Comparison of ENCODE assay signal across 12 cellular contexts in genomic region chr6:144753023-144753705, GRCh38.
A peak's percentile ranks its signal among the peaks of the same experiment; 100 is the strongest.
DNase-seq lines count a peak whose midpoint lies in the region; ATAC-seq and TF ChIP-seq lines count a peak whose summit lies in the region.
"Had no signal": no experiment of that assay in that cellular context is flagged by ENCODE, and none has a peak within 500 bp of the region (broad histone marks: within the 10 kb centered on the region; RNA-seq: fewer than 3 reads in every experiment).

No MANE protein-coding gene starts in this region.

- H3K36me3 Mint-ChIP-seq in activated T-helper 2 cell treated with anti-CD3 and anti-CD28 coated beads, Interferon-gamma antibody, Interleukin-2, Interleukin-4, amounts not matched to agents 10 μg/mL and 5 μg/mL and 100 μg/mL, durations not matched to agents 14 hours and 24 hours and 36 hours (ENCODE audit: low read depth) = peaks cover 52% of the 10 kb centered on the region
- peaks cover 77% of the 10 kb centered on the region for H3K36me3 Mint-ChIP-seq in stimulated activated effector memory CD8-positive, alpha-beta T cell treated with anti-CD3 and anti-CD28 coated beads, Interleukin-12 subunit alpha, Interleukin-12 subunit beta, amount 100 ng/mL, for 72 hours
- H3K36me3 Mint-ChIP-seq: activated naive CD4-positive, alpha-beta T cell treated with anti-CD3 and anti-CD28 coated beads, Interleukin-2, amount 50 U/mL, for 72 hours had no signal

- no peak for TF ChIP-seq CTCF in gastroesophageal sphincter (IDR thresholded peaks at IDR 0.05)

- peaks cover 8% of the 10 kb centered on the region for H3K4me1 Mint-ChIP-seq in activated T-helper 2 cell treated with anti-CD3 and anti-CD28 coated beads, Interferon-gamma antibody, Interleukin-2, Interleukin-4, amounts not matched to agents 10 μg/mL and 5 μg/mL and 100 μg/mL, durations not matched to agents 14 hours and 24 hours and 36 hours (ENCODE audit: low read depth)
- no peaks in the 10 kb centered on the region for H3K4me1 Mint-ChIP-seq in stimulated activated effector memory CD8-positive, alpha-beta T cell treated with anti-CD3 and anti-CD28 coated beads, Interleukin-12 subunit alpha, Interleukin-12 subunit beta, amount 100 ng/mL, for 72 hours

- ATAC-seq in GM18520 (IDR thresholded peaks at IDR 0.05; ENCODE audit: unreplicated experiment) (peak; percentile 73), GM21423 (IDR thresholded peaks at IDR 0.05; ENCODE audit: unreplicated experiment) (peak; percentile 95), HG03064 (IDR thresholded peaks at IDR 0.05; ENCODE audit: low read depth, unreplicated experiment) (peak; percentile 96), gastroesophageal sphincter (no peak)
- ATAC-seq in stimulated activated effector memory CD8-positive, alpha-beta T cell treated with anti-CD3 and anti-CD28 coated beads, Interleukin-12 subunit alpha, Interleukin-12 subunit beta, amount 100 ng/mL, for 72 hours = no peak
- ATAC-seq: activated naive CD4-positive, alpha-beta T cell treated with anti-CD3 and anti-CD28 coated beads, Interleukin-2, amount 50 U/mL, for 72 hours; Panc1 had no signal

- no peaks in the 10 kb centered on the region for H3K27me3 ChIP-seq in gastroesophageal sphincter

- intact Hi-C loops in activated T-helper 2 cell treated with anti-CD3 and anti-CD28 coated beads, Interferon-gamma antibody, Interleukin-2, Interleukin-4, amounts not matched to agents 10 μg/mL and 5 μg/mL and 100 μg/mL, durations not matched to agents 14 hours and 24 hours and 36 hours (cut with micrococcal nuclease) = no loop called here

- no peaks in the 10 kb centered on the region for H3K9me3 ChIP-seq in gastroesophageal sphincter

- peaks cover 0 to 10% (median 0%) of the 10 kb centered on the region in 3 donors for H3K4me1 ChIP-seq in gastroesophageal sphincter

- TF ChIP-seq POLR2A in gastroesophageal sphincter (IDR thresholded peaks at IDR 0.05) = no peak

- TF ChIP-seq EP300 in gastroesophageal sphincter (IDR thresholded peaks at IDR 0.05) = no peak

- WGBS in gastroesophageal sphincter (ENCODE audit: low coverage in 1 of 2), 2 donors = 80 to 95% methylated on average over 1 to 2 of the region's 2 CpGs

- H3K9me3 Mint-ChIP-seq in activated T-helper 2 cell treated with anti-CD3 and anti-CD28 coated beads, Interferon-gamma antibody, Interleukin-2, Interleukin-4, amounts not matched to agents 10 μg/mL and 5 μg/mL and 100 μg/mL, durations not matched to agents 14 hours and 24 hours and 36 hours = no peaks in the 10 kb centered on the region
- no peaks in the 10 kb centered on the region for H3K9me3 Mint-ChIP-seq in stimulated activated effector memory CD8-positive, alpha-beta T cell treated with anti-CD3 and anti-CD28 coated beads, Interleukin-12 subunit alpha, Interleukin-12 subunit beta, amount 100 ng/mL, for 72 hours
- H3K9me3 Mint-ChIP-seq: activated naive CD4-positive, alpha-beta T cell treated with anti-CD3 and anti-CD28 coated beads, Interleukin-2, amount 50 U/mL, for 72 hours; nephron had no signal

- peak overlapping the region; percentile 21 for H3K27ac Mint-ChIP-seq in activated T-helper 2 cell treated with anti-CD3 and anti-CD28 coated beads, Interferon-gamma antibody, Interleukin-2, Interleukin-4, amounts not matched to agents 10 μg/mL and 5 μg/mL and 100 μg/mL, durations not matched to agents 14 hours and 24 hours and 36 hours
- H3K27ac Mint-ChIP-seq in stimulated activated effector memory CD8-positive, alpha-beta T cell treated with anti-CD3 and anti-CD28 coated beads, Interleukin-12 subunit alpha, Interleukin-12 subunit beta, amount 100 ng/mL, for 72 hours = no peak overlapping the region
- H3K27ac Mint-ChIP-seq: activated naive CD4-positive, alpha-beta T cell treated with anti-CD3 and anti-CD28 coated beads, Interleukin-2, amount 50 U/mL, for 72 hours; nephron had no signal

- DNase-seq in activated T-helper 2 cell treated with anti-CD3 and anti-CD28 coated beads, Interferon-gamma antibody, Interleukin-2, Interleukin-4, amounts not matched to agents 10 μg/mL and 5 μg/mL and 100 μg/mL, durations not matched to agents 14 hours and 24 hours and 36 hours (ENCODE audit: low spot score) = no peak
- no peak for DNase-seq in activated CD8-positive, alpha-beta memory T cell treated with anti-CD3 and anti-CD28 coated beads, Interleukin-2, amount 50 U/mL, for 48 hours
- DNase-seq in stimulated activated effector memory CD8-positive, alpha-beta T cell treated with anti-CD3 and anti-CD28 coated beads, Interleukin-12 subunit alpha, Interleukin-12 subunit beta, amount 100 ng/mL, for 72 hours (ENCODE audit: low spot score in 2 of 2) = no peak
- DNase-seq in mucosa of gallbladder (ENCODE audit: low spot score) = no peak
- DNase-seq: NCI-H1694 had no signal

- no peak overlapping the region for H3K4me3 Mint-ChIP-seq in activated T-helper 2 cell treated with anti-CD3 and anti-CD28 coated beads, Interferon-gamma antibody, Interleukin-2, Interleukin-4, amounts not matched to agents 10 μg/mL and 5 μg/mL and 100 μg/mL, durations not matched to agents 14 hours and 24 hours and 36 hours (ENCODE audit: low read depth)
- H3K4me3 Mint-ChIP-seq in stimulated activated effector memory CD8-positive, alpha-beta T cell treated with anti-CD3 and anti-CD28 coated beads, Interleukin-12 subunit alpha, Interleukin-12 subunit beta, amount 100 ng/mL, for 72 hours = no peak overlapping the region
- H3K4me3 Mint-ChIP-seq: nephron had no signal

- peaks cover 0 to 37% of the 10 kb centered on the region in 2 donors for H3K36me3 ChIP-seq in gastroesophageal sphincter

- H3K4me3 ChIP-seq in gastroesophageal sphincter = no peak overlapping the region

- no peaks in the 10 kb centered on the region for H3K27me3 Mint-ChIP-seq in activated T-helper 2 cell treated with anti-CD3 and anti-CD28 coated beads, Interferon-gamma antibody, Interleukin-2, Interleukin-4, amounts not matched to agents 10 μg/mL and 5 μg/mL and 100 μg/mL, durations not matched to agents 14 hours and 24 hours and 36 hours (ENCODE audit: low read depth)

- no peak overlapping the region for H3K27ac ChIP-seq in gastroesophageal sphincter

Comparison
In these comparisons a context has a peak if more than half of its experiments do, and no peak if none do; other contexts are left out.
1. ATAC-seq: peak in GM18520 (single experiment), GM21423 (single experiment) and HG03064 (single experiment); none in gastroesophageal sphincter (single experiment) and stimulated activated effector memory CD8-positive, alpha-beta T cell treated with anti-CD3 and anti-CD28 coated beads, Interleukin-12 subunit alpha, Interleukin-12 subunit beta, amount 100 ng/mL, for 72 hours (single experiment).